Comparison of ENCODE assay signal across 18 cellular contexts in genomic region chr14:48323655-48324054, GRCh38.
DNase-seq lines count a peak whose midpoint lies in the region; ATAC-seq lines count a peak whose summit lies in the region.
"Had no signal": no experiment of that assay in that cellular context is flagged by ENCODE, and none has a peak within 500 bp of the region (broad histone marks: within the 10 kb centered on the region; RNA-seq: fewer than 3 reads in every experiment).

No MANE protein-coding gene starts in this region.

- in situ Hi-C loops in G401 (cut with HindIII; ENCODE audit: low sequenced_read_pairs) = no loop called here

- ATAC-seq in GM21390 (IDR thresholded peaks at IDR 0.05; ENCODE audit: unreplicated experiment) = no peak
- ATAC-seq: activated CD8-positive, alpha-beta T cell treated with anti-CD3 and anti-CD28 coated beads, Interleukin-2, amount 10 ng/mL, durations not matched to agents 7 days and 5 days; Panc1 had no signal

- peak; percentile 72 for DNase-seq in NCI-H226
- peak; percentile 46 for DNase-seq in astrocyte of the hippocampus (ENCODE audit: low read depth, low spot score)
- DNase-seq in islet precursor cell = peak; percentile 49
- no peak for DNase-seq in NCI-H69 (lab: John Stamatoyannopoulos, UW)
- DNase-seq in putamen (ENCODE audit: low spot score) = no peak
- no peak for DNase-seq in G401 (ENCODE audit: low spot score)
- DNase-seq: activated CD8-positive, alpha-beta T cell treated with anti-CD3 and anti-CD28 coated beads, Interleukin-2, amount 10 ng/mL, durations not matched to agents 7 days and 5 days; activated gamma-delta T cell treated with Interleukin-2 at 50 U/mL for 16 hours; DMS53; HCEC 1CT; NCI-H1092 treated with DMSO at 0.1 percent for 48 hours; NCI-H2081; NCI-H446; small intestine; stimulated activated CD4-positive, alpha-beta T cell treated with anti-CD3 and anti-CD28 coated beads, Interleukin-2, amount 100 ng/mL, for 48 hours; stimulated activated naive CD4-positive, alpha-beta T cell had no signal

Comparison
In these comparisons a context has a peak if more than half of its experiments do, and no peak if none do; other contexts are left out.
1. DNase-seq: peak in NCI-H226 (single experiment), astrocyte of the hippocampus (single experiment) and islet precursor cell (single experiment); none in NCI-H69 (single experiment), putamen (single experiment) and G401 (single experiment).